1 cellular context compared by ENCODE assay signal in the genomic region with DNA sequence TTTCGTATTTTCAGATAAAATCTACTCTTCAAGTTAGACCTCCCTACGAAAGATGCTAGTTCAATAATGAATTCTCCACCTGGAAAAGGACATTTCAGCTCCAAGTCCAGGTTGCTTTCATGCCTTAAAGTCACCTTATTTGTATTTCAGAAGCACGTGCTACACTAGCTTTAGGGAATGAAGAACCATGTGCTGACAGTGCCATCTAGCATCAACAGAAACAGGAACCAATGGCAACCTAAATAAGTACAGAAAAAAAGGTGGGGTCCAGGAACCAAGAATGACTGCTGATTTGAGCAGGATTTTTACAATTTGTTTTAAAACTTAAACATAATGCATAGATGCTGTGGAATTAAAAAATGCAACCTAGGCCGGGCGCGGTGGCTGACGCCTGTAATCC.
TF ChIP-seq lines count a peak whose summit lies in the region.

No MANE protein-coding gene starts in this region.

TF ChIP-seq in H1, 55 proteins besides CTCF, POLR2A, EP300 and RAD21 (continued from another document):
- TF ChIP-seq, protein P1, sequence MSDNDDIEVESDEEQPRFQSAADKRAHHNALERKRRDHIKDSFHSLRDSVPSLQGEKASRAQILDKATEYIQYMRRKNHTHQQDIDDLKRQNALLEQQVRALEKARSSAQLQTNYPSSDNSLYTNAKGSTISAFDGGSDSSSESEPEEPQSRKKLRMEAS (IDR thresholded peaks at IDR 0.05) = peak; percentile 63; the same call in 1 of the 2 replicates
- no peak for TF ChIP-seq ZNF274 (IDR thresholded peaks at IDR 0.05; ENCODE audit: borderline replicate concordance, extremely low read depth, low read length)
